ENCODE assay signal across 1 cellular context in the genomic region with DNA sequence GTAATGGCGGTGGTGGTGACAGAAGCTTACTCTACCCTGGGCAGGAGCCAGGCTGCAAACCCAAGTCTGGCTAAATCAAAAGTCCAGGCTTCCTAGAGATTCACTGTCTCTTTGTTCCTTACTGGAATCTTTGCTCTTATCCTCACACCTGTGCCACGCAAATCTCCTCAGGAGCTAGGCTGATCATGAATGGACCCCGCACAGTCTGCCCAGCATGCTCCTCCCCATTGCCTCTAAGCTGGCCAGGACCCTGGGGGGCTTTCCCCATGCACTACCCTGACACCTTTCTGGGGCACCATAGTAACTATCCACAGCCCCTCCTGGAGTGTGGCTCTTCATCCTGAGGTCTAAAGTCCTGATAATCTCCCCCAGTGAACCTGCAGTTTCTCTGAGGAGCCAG. TPM values are rescaled to one million over a fixed set of nuclear protein-coding genes. Genes with fewer than 3 reads are reported as not detected.
"Had no signal": no experiment of that assay in that cellular context is flagged by ENCODE, and none has a peak within 500 bp of the region (broad histone marks: within the 10 kb centered on the region; RNA-seq: fewer than 3 reads in every experiment).

No MANE protein-coding gene starts in this region.

RNA-seq across cellular contexts. Expression of a gene that starts 7.3 kb away (rescaled TPM):
- total RNA-seq: GM12878 had no signal
